In the genomic region with DNA sequence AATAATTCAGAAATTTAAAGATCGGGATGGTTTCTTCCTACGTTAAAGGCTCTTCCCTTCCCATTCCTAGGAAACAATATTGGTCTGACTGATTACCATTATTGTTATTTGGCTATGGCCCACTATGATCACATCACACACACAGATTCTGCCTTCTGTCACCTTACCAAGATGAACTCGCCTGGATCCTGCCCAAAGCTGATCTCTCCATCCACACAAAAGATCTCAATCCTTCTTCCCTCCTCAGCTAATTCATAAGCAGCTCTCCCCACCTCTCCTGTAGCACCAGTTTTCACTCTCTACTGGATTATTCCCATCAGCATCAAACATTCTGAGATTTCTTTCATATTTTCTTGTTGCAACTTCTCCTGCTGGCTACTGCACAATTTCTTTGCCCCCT, we compare ENCODE assay signal across 14 cellular contexts.
"Had no signal": no experiment of that assay in that cellular context is flagged by ENCODE, and none has a peak within 500 bp of the region (broad histone marks: within the 10 kb centered on the region; RNA-seq: fewer than 3 reads in every experiment).

No MANE protein-coding gene starts in this region.

- H3K36me3 Mint-ChIP-seq: stimulated activated effector memory CD8-positive, alpha-beta T cell treated with anti-CD3 and anti-CD28 coated beads, Interleukin-12 subunit alpha, Interleukin-12 subunit beta, amount 100 ng/mL, for 72 hours had no signal

- H3K4me3 Mint-ChIP-seq: activated CD8-positive, alpha-beta memory T cell treated with anti-CD3 and anti-CD28 coated beads, Interleukin-2, amount 10 ng/mL, durations not matched to agents 7 days and 5 days; activated T-cell treated with anti-CD3 and anti-CD28 coated beads, Interleukin-2, amount 50 U/mL, for 24 hours; stimulated activated effector memory CD8-positive, alpha-beta T cell treated with anti-CD3 and anti-CD28 coated beads, Interleukin-12 subunit alpha, Interleukin-12 subunit beta, amount 100 ng/mL, for 72 hours had no signal

- H3K27me3 Mint-ChIP-seq: activated CD8-positive, alpha-beta memory T cell treated with anti-CD3 and anti-CD28 coated beads, Interleukin-2, amount 10 ng/mL, durations not matched to agents 7 days and 5 days; activated T-cell treated with anti-CD3 and anti-CD28 coated beads, Interleukin-2, amount 50 U/mL, for 24 hours had no signal

- H3K9me3 ChIP-seq: gastrocnemius medialis, suprapubic skin, upper lobe of left lung had no signal

- DNase-seq: activated CD4-positive, alpha-beta T cell treated with anti-CD3 and anti-CD28 coated beads, Interleukin-2, amount 50 U/mL, for 48 hours; activated CD4-positive, CD25-positive, alpha-beta regulatory T cell treated with anti-CD3 and anti-CD28 coated beads, Interleukin-2, amount 50 U/mL, for 72 hours; activated CD8-positive, alpha-beta memory T cell treated with anti-CD3 and anti-CD28 coated beads, Interleukin-2, amount 10 ng/mL, durations not matched to agents 7 days and 5 days; activated effector memory CD4-positive, alpha-beta T cell treated with anti-CD3 and anti-CD28 coated beads, Interleukin-2, amount 50 U/mL, for 16 hours; activated T-cell treated with anti-CD3 and anti-CD28 coated beads, Interleukin-2, amount 50 U/mL, for 24 hours; effector memory CD4-positive, alpha-beta T cell; gastrocnemius medialis; kidney; right cardiac atrium; small intestine; upper lobe of left lung had no signal

- H3K27ac ChIP-seq: epithelial cell of prostate, suprapubic skin, upper lobe of left lung had no signal

- H3K27ac Mint-ChIP-seq: activated CD8-positive, alpha-beta memory T cell treated with anti-CD3 and anti-CD28 coated beads, Interleukin-2, amount 10 ng/mL, durations not matched to agents 7 days and 5 days; stimulated activated effector memory CD8-positive, alpha-beta T cell treated with anti-CD3 and anti-CD28 coated beads, Interleukin-12 subunit alpha, Interleukin-12 subunit beta, amount 100 ng/mL, for 72 hours had no signal

- H3K36me3 ChIP-seq: gastrocnemius medialis, suprapubic skin, upper lobe of left lung had no signal

- ATAC-seq: activated CD8-positive, alpha-beta memory T cell treated with anti-CD3 and anti-CD28 coated beads, Interleukin-2, amount 10 ng/mL, durations not matched to agents 7 days and 5 days; gastrocnemius medialis; right cardiac atrium; stimulated activated effector memory CD8-positive, alpha-beta T cell treated with anti-CD3 and anti-CD28 coated beads, Interleukin-12 subunit alpha, Interleukin-12 subunit beta, amount 100 ng/mL, for 72 hours had no signal

- H3K27me3 ChIP-seq: gastrocnemius medialis, suprapubic skin, upper lobe of left lung had no signal

- H3K9me3 Mint-ChIP-seq: stimulated activated effector memory CD8-positive, alpha-beta T cell treated with anti-CD3 and anti-CD28 coated beads, Interleukin-12 subunit alpha, Interleukin-12 subunit beta, amount 100 ng/mL, for 72 hours had no signal

- H3K4me3 ChIP-seq: gastrocnemius medialis, suprapubic skin, upper lobe of left lung had no signal
